1 cellular context compared by ENCODE assay signal in the genomic region with DNA sequence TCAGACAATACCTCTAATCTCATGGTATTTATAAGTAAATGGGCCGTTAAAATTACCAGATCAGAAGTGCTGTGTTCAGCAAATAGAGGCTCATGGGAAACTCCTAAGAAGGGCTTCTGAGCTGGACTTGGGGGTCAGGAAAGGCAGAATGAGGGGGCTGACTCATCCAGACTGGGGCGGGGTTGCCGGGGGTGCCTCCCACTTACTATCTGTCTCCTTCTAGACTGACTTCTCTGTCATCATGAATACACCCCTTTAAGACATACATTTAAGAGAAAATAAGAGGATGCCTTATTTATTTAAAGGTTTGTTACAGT.
TF ChIP-seq lines count a peak whose summit lies in the region.

No MANE protein-coding gene starts in this region.

TF ChIP-seq in K562, 482 proteins besides CTCF, POLR2A, EP300 and RAD21 (continued from another document and continues in another):
- TF ChIP-seq, protein P1, sequence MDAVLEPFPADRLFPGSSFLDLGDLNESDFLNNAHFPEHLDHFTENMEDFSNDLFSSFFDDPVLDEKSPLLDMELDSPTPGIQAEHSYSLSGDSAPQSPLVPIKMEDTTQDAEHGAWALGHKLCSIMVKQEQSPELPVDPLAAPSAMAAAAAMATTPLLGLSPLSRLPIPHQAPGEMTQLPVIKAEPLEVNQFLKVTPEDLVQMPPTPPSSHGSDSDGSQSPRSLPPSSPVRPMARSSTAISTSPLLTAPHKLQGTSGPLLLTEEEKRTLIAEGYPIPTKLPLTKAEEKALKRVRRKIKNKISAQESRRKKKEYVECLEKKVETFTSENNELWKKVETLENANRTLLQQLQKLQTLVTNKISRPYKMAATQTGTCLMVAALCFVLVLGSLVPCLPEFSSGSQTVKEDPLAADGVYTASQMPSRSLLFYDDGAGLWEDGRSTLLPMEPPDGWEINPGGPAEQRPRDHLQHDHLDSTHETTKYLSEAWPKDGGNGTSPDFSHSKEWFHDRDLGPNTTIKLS (IDR thresholded peaks at IDR 0.05; ENCODE audit: borderline replicate concordance, low read depth), result no peak
- TF ChIP-seq RBM15 (IDR thresholded peaks at IDR 0.05; ENCODE audit: insufficient read depth, low read length), result no peak
- no peak for TF ChIP-seq ZNF717 (CRISPR knock-in tag; IDR thresholded peaks at IDR 0.05)
- no peak for TF ChIP-seq NFXL1 (CRISPR knock-in tag; IDR thresholded peaks at IDR 0.05)
- no peak for TF ChIP-seq GTF2E2 (tag; IDR thresholded peaks at IDR 0.05)
- TF ChIP-seq CBX8 (IDR thresholded peaks at IDR 0.05; ENCODE audit: borderline replicate concordance, extremely low read depth, low read depth, low read length, poor library complexity, severe bottlenecking), result no peak
- TF ChIP-seq, protein P2, sequence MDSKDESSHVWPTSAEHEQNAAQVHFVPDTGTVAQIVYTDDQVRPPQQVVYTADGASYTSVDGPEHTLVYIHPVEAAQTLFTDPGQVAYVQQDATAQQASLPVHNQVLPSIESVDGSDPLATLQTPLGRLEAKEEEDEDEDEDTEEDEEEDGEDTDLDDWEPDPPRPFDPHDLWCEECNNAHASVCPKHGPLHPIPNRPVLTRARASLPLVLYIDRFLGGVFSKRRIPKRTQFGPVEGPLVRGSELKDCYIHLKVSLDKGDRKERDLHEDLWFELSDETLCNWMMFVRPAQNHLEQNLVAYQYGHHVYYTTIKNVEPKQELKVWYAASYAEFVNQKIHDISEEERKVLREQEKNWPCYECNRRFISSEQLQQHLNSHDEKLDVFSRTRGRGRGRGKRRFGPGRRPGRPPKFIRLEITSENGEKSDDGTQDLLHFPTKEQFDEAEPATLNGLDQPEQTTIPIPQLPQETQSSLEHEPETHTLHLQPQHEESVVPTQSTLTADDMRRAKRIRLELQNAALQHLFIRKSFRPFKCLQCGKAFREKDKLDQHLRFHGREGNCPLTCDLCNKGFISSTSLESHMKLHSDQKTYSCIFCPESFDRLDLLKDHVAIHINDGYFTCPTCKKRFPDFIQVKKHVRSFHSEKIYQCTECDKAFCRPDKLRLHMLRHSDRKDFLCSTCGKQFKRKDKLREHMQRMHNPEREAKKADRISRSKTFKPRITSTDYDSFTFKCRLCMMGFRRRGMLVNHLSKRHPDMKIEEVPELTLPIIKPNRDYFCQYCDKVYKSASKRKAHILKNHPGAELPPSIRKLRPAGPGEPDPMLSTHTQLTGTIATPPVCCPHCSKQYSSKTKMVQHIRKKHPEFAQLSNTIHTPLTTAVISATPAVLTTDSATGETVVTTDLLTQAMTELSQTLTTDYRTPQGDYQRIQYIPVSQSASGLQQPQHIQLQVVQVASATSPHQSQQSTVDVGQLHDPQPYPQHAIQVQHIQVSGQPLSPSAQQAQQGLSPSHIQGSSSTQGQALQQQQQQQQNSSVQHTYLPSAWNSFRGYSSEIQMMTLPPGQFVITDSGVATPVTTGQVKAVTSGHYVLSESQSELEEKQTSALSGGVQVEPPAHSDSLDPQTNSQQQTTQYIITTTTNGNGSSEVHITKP (IDR thresholded peaks at IDR 0.05; ENCODE audit: partially characterized antibody), result no peak
- no peak for TF ChIP-seq TBP (optimal IDR thresholded peaks at IDR 0.05; ENCODE audit: low read depth, low read length)
- no peak for TF ChIP-seq XRCC3 (IDR thresholded peaks at IDR 0.05)
- no peak for TF ChIP-seq IRF2 (CRISPR knock-in tag; IDR thresholded peaks at IDR 0.05)
- TF ChIP-seq, protein P3, sequence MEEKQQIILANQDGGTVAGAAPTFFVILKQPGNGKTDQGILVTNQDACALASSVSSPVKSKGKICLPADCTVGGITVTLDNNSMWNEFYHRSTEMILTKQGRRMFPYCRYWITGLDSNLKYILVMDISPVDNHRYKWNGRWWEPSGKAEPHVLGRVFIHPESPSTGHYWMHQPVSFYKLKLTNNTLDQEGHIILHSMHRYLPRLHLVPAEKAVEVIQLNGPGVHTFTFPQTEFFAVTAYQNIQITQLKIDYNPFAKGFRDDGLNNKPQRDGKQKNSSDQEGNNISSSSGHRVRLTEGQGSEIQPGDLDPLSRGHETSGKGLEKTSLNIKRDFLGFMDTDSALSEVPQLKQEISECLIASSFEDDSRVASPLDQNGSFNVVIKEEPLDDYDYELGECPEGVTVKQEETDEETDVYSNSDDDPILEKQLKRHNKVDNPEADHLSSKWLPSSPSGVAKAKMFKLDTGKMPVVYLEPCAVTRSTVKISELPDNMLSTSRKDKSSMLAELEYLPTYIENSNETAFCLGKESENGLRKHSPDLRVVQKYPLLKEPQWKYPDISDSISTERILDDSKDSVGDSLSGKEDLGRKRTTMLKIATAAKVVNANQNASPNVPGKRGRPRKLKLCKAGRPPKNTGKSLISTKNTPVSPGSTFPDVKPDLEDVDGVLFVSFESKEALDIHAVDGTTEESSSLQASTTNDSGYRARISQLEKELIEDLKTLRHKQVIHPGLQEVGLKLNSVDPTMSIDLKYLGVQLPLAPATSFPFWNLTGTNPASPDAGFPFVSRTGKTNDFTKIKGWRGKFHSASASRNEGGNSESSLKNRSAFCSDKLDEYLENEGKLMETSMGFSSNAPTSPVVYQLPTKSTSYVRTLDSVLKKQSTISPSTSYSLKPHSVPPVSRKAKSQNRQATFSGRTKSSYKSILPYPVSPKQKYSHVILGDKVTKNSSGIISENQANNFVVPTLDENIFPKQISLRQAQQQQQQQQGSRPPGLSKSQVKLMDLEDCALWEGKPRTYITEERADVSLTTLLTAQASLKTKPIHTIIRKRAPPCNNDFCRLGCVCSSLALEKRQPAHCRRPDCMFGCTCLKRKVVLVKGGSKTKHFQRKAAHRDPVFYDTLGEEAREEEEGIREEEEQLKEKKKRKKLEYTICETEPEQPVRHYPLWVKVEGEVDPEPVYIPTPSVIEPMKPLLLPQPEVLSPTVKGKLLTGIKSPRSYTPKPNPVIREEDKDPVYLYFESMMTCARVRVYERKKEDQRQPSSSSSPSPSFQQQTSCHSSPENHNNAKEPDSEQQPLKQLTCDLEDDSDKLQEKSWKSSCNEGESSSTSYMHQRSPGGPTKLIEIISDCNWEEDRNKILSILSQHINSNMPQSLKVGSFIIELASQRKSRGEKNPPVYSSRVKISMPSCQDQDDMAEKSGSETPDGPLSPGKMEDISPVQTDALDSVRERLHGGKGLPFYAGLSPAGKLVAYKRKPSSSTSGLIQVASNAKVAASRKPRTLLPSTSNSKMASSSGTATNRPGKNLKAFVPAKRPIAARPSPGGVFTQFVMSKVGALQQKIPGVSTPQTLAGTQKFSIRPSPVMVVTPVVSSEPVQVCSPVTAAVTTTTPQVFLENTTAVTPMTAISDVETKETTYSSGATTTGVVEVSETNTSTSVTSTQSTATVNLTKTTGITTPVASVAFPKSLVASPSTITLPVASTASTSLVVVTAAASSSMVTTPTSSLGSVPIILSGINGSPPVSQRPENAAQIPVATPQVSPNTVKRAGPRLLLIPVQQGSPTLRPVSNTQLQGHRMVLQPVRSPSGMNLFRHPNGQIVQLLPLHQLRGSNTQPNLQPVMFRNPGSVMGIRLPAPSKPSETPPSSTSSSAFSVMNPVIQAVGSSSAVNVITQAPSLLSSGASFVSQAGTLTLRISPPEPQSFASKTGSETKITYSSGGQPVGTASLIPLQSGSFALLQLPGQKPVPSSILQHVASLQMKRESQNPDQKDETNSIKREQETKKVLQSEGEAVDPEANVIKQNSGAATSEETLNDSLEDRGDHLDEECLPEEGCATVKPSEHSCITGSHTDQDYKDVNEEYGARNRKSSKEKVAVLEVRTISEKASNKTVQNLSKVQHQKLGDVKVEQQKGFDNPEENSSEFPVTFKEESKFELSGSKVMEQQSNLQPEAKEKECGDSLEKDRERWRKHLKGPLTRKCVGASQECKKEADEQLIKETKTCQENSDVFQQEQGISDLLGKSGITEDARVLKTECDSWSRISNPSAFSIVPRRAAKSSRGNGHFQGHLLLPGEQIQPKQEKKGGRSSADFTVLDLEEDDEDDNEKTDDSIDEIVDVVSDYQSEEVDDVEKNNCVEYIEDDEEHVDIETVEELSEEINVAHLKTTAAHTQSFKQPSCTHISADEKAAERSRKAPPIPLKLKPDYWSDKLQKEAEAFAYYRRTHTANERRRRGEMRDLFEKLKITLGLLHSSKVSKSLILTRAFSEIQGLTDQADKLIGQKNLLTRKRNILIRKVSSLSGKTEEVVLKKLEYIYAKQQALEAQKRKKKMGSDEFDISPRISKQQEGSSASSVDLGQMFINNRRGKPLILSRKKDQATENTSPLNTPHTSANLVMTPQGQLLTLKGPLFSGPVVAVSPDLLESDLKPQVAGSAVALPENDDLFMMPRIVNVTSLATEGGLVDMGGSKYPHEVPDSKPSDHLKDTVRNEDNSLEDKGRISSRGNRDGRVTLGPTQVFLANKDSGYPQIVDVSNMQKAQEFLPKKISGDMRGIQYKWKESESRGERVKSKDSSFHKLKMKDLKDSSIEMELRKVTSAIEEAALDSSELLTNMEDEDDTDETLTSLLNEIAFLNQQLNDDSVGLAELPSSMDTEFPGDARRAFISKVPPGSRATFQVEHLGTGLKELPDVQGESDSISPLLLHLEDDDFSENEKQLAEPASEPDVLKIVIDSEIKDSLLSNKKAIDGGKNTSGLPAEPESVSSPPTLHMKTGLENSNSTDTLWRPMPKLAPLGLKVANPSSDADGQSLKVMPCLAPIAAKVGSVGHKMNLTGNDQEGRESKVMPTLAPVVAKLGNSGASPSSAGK (IDR thresholded peaks at IDR 0.05), result no peak
- no peak for TF ChIP-seq MTF1 (CRISPR knock-in tag; IDR thresholded peaks at IDR 0.05; ENCODE audit: borderline replicate concordance)
- TF ChIP-seq, protein P4, sequence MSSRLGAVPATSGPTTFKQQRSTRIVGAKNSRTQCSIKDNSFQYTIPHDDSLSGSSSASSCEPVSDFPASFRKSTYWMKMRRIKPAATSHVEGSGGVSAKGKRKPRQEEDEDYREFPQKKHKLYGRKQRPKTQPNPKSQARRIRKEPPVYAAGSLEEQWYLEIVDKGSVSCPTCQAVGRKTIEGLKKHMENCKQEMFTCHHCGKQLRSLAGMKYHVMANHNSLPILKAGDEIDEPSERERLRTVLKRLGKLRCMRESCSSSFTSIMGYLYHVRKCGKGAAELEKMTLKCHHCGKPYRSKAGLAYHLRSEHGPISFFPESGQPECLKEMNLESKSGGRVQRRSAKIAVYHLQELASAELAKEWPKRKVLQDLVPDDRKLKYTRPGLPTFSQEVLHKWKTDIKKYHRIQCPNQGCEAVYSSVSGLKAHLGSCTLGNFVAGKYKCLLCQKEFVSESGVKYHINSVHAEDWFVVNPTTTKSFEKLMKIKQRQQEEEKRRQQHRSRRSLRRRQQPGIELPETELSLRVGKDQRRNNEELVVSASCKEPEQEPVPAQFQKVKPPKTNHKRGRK (tag; IDR thresholded peaks at IDR 0.05), result no peak
- TF ChIP-seq, protein P5, sequence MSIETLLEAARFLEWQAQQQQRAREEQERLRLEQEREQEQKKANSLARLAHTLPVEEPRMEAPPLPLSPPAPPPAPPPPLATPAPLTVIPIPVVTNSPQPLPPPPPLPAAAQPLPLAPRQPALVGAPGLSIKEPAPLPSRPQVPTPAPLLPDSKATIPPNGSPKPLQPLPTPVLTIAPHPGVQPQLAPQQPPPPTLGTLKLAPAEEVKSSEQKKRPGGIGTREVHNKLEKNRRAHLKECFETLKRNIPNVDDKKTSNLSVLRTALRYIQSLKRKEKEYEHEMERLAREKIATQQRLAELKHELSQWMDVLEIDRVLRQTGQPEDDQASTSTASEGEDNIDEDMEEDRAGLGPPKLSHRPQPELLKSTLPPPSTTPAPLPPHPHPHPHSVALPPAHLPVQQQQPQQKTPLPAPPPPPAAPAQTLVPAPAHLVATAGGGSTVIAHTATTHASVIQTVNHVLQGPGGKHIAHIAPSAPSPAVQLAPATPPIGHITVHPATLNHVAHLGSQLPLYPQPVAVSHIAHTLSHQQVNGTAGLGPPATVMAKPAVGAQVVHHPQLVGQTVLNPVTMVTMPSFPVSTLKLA (conservative IDR thresholded peaks at IDR 0.05), result no peak
- TF ChIP-seq, protein P6, sequence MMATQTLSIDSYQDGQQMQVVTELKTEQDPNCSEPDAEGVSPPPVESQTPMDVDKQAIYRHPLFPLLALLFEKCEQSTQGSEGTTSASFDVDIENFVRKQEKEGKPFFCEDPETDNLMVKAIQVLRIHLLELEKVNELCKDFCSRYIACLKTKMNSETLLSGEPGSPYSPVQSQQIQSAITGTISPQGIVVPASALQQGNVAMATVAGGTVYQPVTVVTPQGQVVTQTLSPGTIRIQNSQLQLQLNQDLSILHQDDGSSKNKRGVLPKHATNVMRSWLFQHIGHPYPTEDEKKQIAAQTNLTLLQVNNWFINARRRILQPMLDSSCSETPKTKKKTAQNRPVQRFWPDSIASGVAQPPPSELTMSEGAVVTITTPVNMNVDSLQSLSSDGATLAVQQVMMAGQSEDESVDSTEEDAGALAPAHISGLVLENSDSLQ (IDR thresholded peaks at IDR 0.05), result peak; percentile 13; the same call in 1 of the 2 replicates
- TF ChIP-seq SMARCC2 (IDR thresholded peaks at IDR 0.05; ENCODE audit: low read depth), result no peak
- TF ChIP-seq ADNP (tag; IDR thresholded peaks at IDR 0.05), result no peak
- TF ChIP-seq ZNF3 (CRISPR knock-in tag; IDR thresholded peaks at IDR 0.05), result no peak
- no peak for TF ChIP-seq ZC3H4 (CRISPR knock-in tag; IDR thresholded peaks at IDR 0.05; ENCODE audit: borderline replicate concordance)
- no peak for TF ChIP-seq KLF10 (CRISPR knock-in tag; IDR thresholded peaks at IDR 0.05)
- no peak for TF ChIP-seq TCFL5 (CRISPR knock-in tag; conservative IDR thresholded peaks at IDR 0.05)
- TF ChIP-seq, protein P7, sequence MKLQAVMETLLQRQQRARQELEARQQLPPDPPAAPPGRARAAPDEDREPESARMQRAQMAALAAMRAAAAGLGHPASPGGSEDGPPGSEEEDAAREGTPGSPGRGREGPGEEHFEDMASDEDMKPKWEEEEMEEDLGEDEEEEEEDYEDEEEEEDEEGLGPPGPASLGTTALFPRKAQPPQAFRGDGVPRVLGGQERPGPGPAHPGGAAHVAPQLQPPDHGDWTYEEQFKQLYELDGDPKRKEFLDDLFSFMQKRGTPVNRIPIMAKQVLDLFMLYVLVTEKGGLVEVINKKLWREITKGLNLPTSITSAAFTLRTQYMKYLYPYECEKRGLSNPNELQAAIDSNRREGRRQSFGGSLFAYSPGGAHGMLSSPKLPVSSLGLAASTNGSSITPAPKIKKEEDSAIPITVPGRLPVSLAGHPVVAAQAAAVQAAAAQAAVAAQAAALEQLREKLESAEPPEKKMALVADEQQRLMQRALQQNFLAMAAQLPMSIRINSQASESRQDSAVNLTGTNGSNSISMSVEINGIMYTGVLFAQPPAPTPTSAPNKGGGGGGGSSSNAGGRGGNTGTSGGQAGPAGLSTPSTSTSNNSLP (IDR thresholded peaks at IDR 0.05; ENCODE audit: borderline replicate concordance, low read depth, low read length), result 0 out of 2 replicates have a peak, but pooled peaks have one; percentile 21
- TF ChIP-seq GATA2 (CRISPR knock-in tag; IDR thresholded peaks at IDR 0.05), result no peak
- TF ChIP-seq, protein P8, sequence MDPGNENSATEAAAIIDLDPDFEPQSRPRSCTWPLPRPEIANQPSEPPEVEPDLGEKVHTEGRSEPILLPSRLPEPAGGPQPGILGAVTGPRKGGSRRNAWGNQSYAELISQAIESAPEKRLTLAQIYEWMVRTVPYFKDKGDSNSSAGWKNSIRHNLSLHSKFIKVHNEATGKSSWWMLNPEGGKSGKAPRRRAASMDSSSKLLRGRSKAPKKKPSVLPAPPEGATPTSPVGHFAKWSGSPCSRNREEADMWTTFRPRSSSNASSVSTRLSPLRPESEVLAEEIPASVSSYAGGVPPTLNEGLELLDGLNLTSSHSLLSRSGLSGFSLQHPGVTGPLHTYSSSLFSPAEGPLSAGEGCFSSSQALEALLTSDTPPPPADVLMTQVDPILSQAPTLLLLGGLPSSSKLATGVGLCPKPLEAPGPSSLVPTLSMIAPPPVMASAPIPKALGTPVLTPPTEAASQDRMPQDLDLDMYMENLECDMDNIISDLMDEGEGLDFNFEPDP (CRISPR knock-in tag; IDR thresholded peaks at IDR 0.05), result no peak
- TF ChIP-seq ZNF121 (CRISPR knock-in tag; conservative IDR thresholded peaks at IDR 0.05), result no peak
